Comparison of ENCODE assay signal across 14 cellular contexts in the genomic region with DNA sequence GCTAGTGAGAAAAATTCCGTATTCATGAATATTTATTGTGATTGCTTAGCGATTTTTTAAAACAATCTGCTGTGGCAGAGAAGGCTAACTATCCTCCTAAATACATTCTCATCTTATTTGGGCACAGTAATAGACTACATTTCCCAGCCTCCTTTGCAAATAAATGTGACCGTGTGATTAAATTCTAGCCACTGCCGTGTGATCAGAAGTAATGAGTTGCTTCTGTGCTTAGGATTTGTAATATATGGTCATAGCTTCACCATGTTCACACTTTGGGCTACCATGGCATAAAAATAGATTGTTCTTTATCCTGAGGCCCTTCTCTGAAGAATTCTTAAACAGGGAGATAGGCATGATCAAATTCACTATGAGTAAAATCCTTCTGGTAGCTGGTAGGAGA.
DNase-seq lines count a peak whose midpoint lies in the region; ATAC-seq, FAIRE-seq and TF ChIP-seq lines count a peak whose summit lies in the region.
"Had no signal": no experiment of that assay in that cellular context is flagged by ENCODE, and none has a peak within 500 bp of the region (broad histone marks: within the 10 kb centered on the region; RNA-seq: fewer than 3 reads in every experiment).

No MANE protein-coding gene starts in this region.

- peak overlapping the region; percentile 39 for H3K4me3 Mint-ChIP-seq in nephron progenitor cell
- no peak overlapping the region for H3K4me3 Mint-ChIP-seq in T-cell
- H3K4me3 Mint-ChIP-seq: activated T-cell treated with anti-CD3 and anti-CD28 coated beads, Interleukin-2, amount 50 U/mL, for 4 hours; CD4-positive, alpha-beta memory T cell; naive thymus-derived CD4-positive, alpha-beta T cell had no signal

- H3K27me3 Mint-ChIP-seq in nephron progenitor cell (ENCODE audit: low read depth, poor library complexity) = peaks cover 3% of the 10 kb centered on the region
- H3K27me3 Mint-ChIP-seq in T-cell = peaks cover 14 to 39% of the 10 kb centered on the region in 2 donors

- H3K4me3 ChIP-seq in epithelial cell of proximal tubule (ENCODE audit: low read depth, low read length) = no peak overlapping the region
- H3K4me3 ChIP-seq: sigmoid colon, thoracic aorta had no signal

- H3K4me1 Mint-ChIP-seq in nephron progenitor cell = peaks cover 42% of the 10 kb centered on the region
- H3K4me1 Mint-ChIP-seq in T-cell = no peaks in the 10 kb centered on the region
- H3K4me1 Mint-ChIP-seq: CD4-positive, alpha-beta memory T cell; naive thymus-derived CD4-positive, alpha-beta T cell had no signal

- DNase-seq in HCEC 1CT (peak; percentile 53), RPMI7951 (ENCODE audit: low read depth) (peak; percentile 59), epithelial cell of proximal tubule (ENCODE audit: low read depth) (peak; percentile 55), nephron progenitor cell (no peak), T-cell (no peak), middle frontal gyrus (ENCODE audit: extremely low spot score, low spot score) (no peak), urothelium cell line (ENCODE audit: low spot score) (no peak), NCI-H1048 (lab: John Stamatoyannopoulos, UW) (no peak)
- DNase-seq: activated T-cell treated with anti-CD3 and anti-CD28 coated beads, Interleukin-2, amount 50 U/mL, for 4 hours; CD4-positive, alpha-beta memory T cell; naive thymus-derived CD4-positive, alpha-beta T cell; NCI-H1694 treated with DMSO at 0.1 percent for 48 hours; sigmoid colon had no signal

- no peak for FAIRE-seq in urothelium cell line (lab: Jason Lieb, UNC)

- no peak for ATAC-seq in T-cell (replicated peaks in 1 of 4)
- ATAC-seq: activated T-cell treated with anti-CD3 and anti-CD28 coated beads, Interleukin-2, amount 50 U/mL, for 4 hours; naive thymus-derived CD4-positive, alpha-beta T cell had no signal

- H3K9me3 Mint-ChIP-seq in nephron progenitor cell (peaks cover 10% of the 10 kb centered on the region), T-cell (no peaks in the 10 kb centered on the region)
- H3K9me3 Mint-ChIP-seq: activated T-cell treated with anti-CD3 and anti-CD28 coated beads, Interleukin-2, amount 50 U/mL, for 4 hours had no signal

- H3K36me3 Mint-ChIP-seq in nephron progenitor cell (ENCODE audit: low read depth) = no peaks in the 10 kb centered on the region
- H3K36me3 Mint-ChIP-seq in T-cell = no peaks in the 10 kb centered on the region
- H3K36me3 Mint-ChIP-seq: CD4-positive, alpha-beta memory T cell; naive thymus-derived CD4-positive, alpha-beta T cell had no signal

- no peak overlapping the region for H3K27ac Mint-ChIP-seq in nephron progenitor cell
- no peak overlapping the region for H3K27ac Mint-ChIP-seq in T-cell
- H3K27ac Mint-ChIP-seq: CD4-positive, alpha-beta memory T cell; naive thymus-derived CD4-positive, alpha-beta T cell had no signal

- POLR2A ChIA-PET in T-cell (lab: Charles Lee) = no interaction called here

- CTCF ChIA-PET in T-cell (lab: Charles Lee) = interaction anchor here in 1 of 2 donors (0.6 kb wide), 1 partner anchor 58 kb away, joined by 3 read pairs; no protein-coding TSS in a partner anchor

- TF ChIP-seq CTCF in epithelial cell of proximal tubule (conservative IDR thresholded peaks at IDR 0.05; ENCODE audit: low read depth, low read length) (no peak), nephron progenitor cell (IDR thresholded peaks at IDR 0.05) (no peak)

Comparison
In these comparisons a context has a peak if more than half of its experiments do, and no peak if none do; other contexts are left out.
1. DNase-seq: peak in HCEC 1CT (single experiment), RPMI7951 (single experiment) and epithelial cell of proximal tubule (single experiment); none in nephron progenitor cell (single experiment), T-cell (0 of 34), middle frontal gyrus (single experiment), urothelium cell line (single experiment) and NCI-H1048 (single experiment).